8 cellular contexts compared by ENCODE assay signal in genomic region chr18:74652392-74652988, GRCh38. TPM values are rescaled to one million over a fixed set of nuclear protein-coding genes. Genes with fewer than 3 reads are reported as not detected.
A peak's percentile ranks its signal among the peaks of the same experiment; 100 is the strongest.
DNase-seq lines count a peak whose midpoint lies in the region; ATAC-seq, FAIRE-seq and TF ChIP-seq lines count a peak whose summit lies in the region.

No MANE protein-coding gene starts in this region.

- peak; percentile 69 for ATAC-seq in HG02885 (IDR thresholded peaks at IDR 0.05; ENCODE audit: poor library complexity, unreplicated experiment)
- ATAC-seq in GM19395 (IDR thresholded peaks at IDR 0.05; ENCODE audit: unreplicated experiment), result no peak

- peak; percentile 33 for TF ChIP-seq CTCF in bronchial epithelial cell (IDR thresholded peaks at IDR 0.05; ENCODE audit: insufficient read depth, low read length, severe bottlenecking)

- no peak for FAIRE-seq in bronchial epithelial cell (lab: Jason Lieb, UNC)

- H3K4me3 ChIP-seq in bronchial epithelial cell (ENCODE audit: low read depth, low read length), result no peak overlapping the region

- DNase-seq in DMS 273 (lab: John Stamatoyannopoulos, UW; ENCODE audit: unreplicated experiment) (peak; percentile 72), DMS 273 treated with DMSO at 0.1 percent for 48 hours (lab: John Stamatoyannopoulos, UW) (no peak), NCI-H446 treated with DMSO at 0.1 percent for 48 hours (lab: John Stamatoyannopoulos, UW) (peak; percentile 19), bronchial epithelial cell (ENCODE audit: low read depth) (peak; percentile 52), lung microvascular endothelial cell (ENCODE audit: low read depth in 2 of 2) (peak; percentile 73 to 82)
- no peak for DNase-seq in activated CD4-positive, CD25-positive, alpha-beta regulatory T cell treated with anti-CD3 and anti-CD28 coated beads, Interleukin-2, amount 50 U/mL, for 72 hours

- no peaks in the 10 kb centered on the region for H3K27me3 ChIP-seq in bronchial epithelial cell (ENCODE audit: control insufficient read depth, insufficient read depth, low read length)

- H3K36me3 ChIP-seq in bronchial epithelial cell (ENCODE audit: control insufficient read depth, insufficient read depth, low read length), result no peaks in the 10 kb centered on the region

RNA-seq across cellular contexts. Expression of gene ZNF407, which starts 54.8 kb away (rescaled TPM):
- total RNA-seq in bronchial epithelial cell, result 10.0 and 11.5 TPM in 2 replicates
- total RNA-seq in lung microvascular endothelial cell, result 9.8 and 15.1 TPM in 2 replicates

Comparison
In these comparisons a context has a peak if more than half of its experiments do, and no peak if none do; other contexts are left out.
1. DNase-seq: peak in DMS 273 (single experiment), NCI-H446 treated with DMSO at 0.1 percent for 48 hours (single experiment), bronchial epithelial cell (single experiment) and lung microvascular endothelial cell (2 of 2); none in DMS 273 treated with DMSO at 0.1 percent for 48 hours (single experiment) and activated CD4-positive, CD25-positive, alpha-beta regulatory T cell treated with anti-CD3 and anti-CD28 coated beads, Interleukin-2, amount 50 U/mL, for 72 hours (single experiment).